8 cellular contexts compared by ENCODE assay signal in genomic region chr11:77821349-77821851, GRCh38. TPM values are rescaled to one million over a fixed set of nuclear protein-coding genes. Genes with fewer than 3 reads are reported as not detected.
DNase-seq lines count a peak whose midpoint lies in the region; ATAC-seq and TF ChIP-seq lines count a peak whose summit lies in the region.

No MANE protein-coding gene starts in this region.

- peaks cover 41% of the 10 kb centered on the region for H3K79me2 ChIP-seq in MM.1S (ENCODE audit: low read length)

- H4K20me1 ChIP-seq in MM.1S (ENCODE audit: insufficient read depth, low read length), result peaks cover 12% of the 10 kb centered on the region; the same call in 1 of the 2 replicates

- H3K27ac Mint-ChIP-seq in activated naive CD8-positive, alpha-beta T cell treated with anti-CD3 and anti-CD28 coated beads for 36 hours, result peak overlapping the region; percentile 74

- H3K27me3 Mint-ChIP-seq in activated naive CD8-positive, alpha-beta T cell treated with anti-CD3 and anti-CD28 coated beads for 36 hours, result no peaks in the 10 kb centered on the region

- no peak overlapping the region for H3K27ac ChIP-seq in MM.1S (ENCODE audit: low read length)

- H3K9me3 ChIP-seq in MM.1S (replicated peaks; ENCODE audit: insufficient read depth, low read length), result no peaks in the 10 kb centered on the region

- no peaks in the 10 kb centered on the region for H3K36me3 ChIP-seq in MM.1S (replicated peaks; ENCODE audit: insufficient read depth, low read length)

- H2AFZ ChIP-seq in MM.1S (ENCODE audit: low read length), result peak overlapping the region; percentile 100

- intact Hi-C loops in left cardiac atrium (cut with DNase I), result loop anchor here in 1 of 2 donors (2.0 kb wide), 1 partner anchor 173 kb away; the partner anchor contains the start of gene INTS4
- intact Hi-C loops in posterior cingulate gyrus (cut with DNase I), result loop anchor here (2.0 to 10.0 kb wide), 2 partner anchors 185 to 223 kb away; partner anchors contain the start of gene CLNS1A

- no peaks in the 10 kb centered on the region for H3K9me2 ChIP-seq in MM.1S (replicated peaks; ENCODE audit: insufficient read depth, low read length)

- H3K4me1 Mint-ChIP-seq in activated naive CD8-positive, alpha-beta T cell treated with anti-CD3 and anti-CD28 coated beads for 36 hours, result peaks cover 25% of the 10 kb centered on the region

- H3K4me1 ChIP-seq in MM.1S (ENCODE audit: low read length), result peaks cover 4% of the 10 kb centered on the region; the same call in 1 of the 2 replicates

- peak overlapping the region; percentile 51; the same call in 1 of the 2 replicates for H3K9ac ChIP-seq in MM.1S (ENCODE audit: low read length)

- peak overlapping the region; percentile 100 for H3K4me3 ChIP-seq in MM.1S (ENCODE audit: low read length)

- DNase-seq in ELR (ENCODE audit: low read depth), result peak; percentile 57
- peak; percentile 13 for DNase-seq in MM.1S
- no peak for DNase-seq in activated naive CD8-positive, alpha-beta T cell treated with anti-CD3 and anti-CD28 coated beads for 36 hours
- peak; percentile 30 for DNase-seq in left cardiac atrium
- DNase-seq in posterior cingulate gyrus, result peak in 6 of 10 donors; percentile 2 to 75 (median 44)
- DNase-seq in NCI-H1694 treated with DMSO at 0.1 percent for 48 hours (lab: John Stamatoyannopoulos, UW), result no peak

- H3K9me3 Mint-ChIP-seq in activated naive CD8-positive, alpha-beta T cell treated with anti-CD3 and anti-CD28 coated beads for 36 hours, result no peaks in the 10 kb centered on the region

- H3K27me3 ChIP-seq in MM.1S (replicated peaks; ENCODE audit: insufficient read depth, low read length), result no peaks in the 10 kb centered on the region

- H3K4me3 Mint-ChIP-seq in activated naive CD8-positive, alpha-beta T cell treated with anti-CD3 and anti-CD28 coated beads for 36 hours, result peak overlapping the region; percentile 99

- H3F3A ChIP-seq in MM.1S (ENCODE audit: insufficient read depth, low read length), result peaks cover 12% of the 10 kb centered on the region

- no peak for TF ChIP-seq CTCF in MM.1S (IDR thresholded peaks at IDR 0.05; ENCODE audit: low read length)

- ATAC-seq in left cardiac atrium, result peak in 1 of 2 donors; percentile 0
- no peak for ATAC-seq in HG02981 (IDR thresholded peaks at IDR 0.05; ENCODE audit: unreplicated experiment)
- ATAC-seq in HG02885 (IDR thresholded peaks at IDR 0.05; ENCODE audit: poor library complexity, unreplicated experiment), result no peak

- peak overlapping the region; percentile 95 for H3K4me2 ChIP-seq in MM.1S (ENCODE audit: low read depth, low read length)

- H3K36me3 Mint-ChIP-seq in activated naive CD8-positive, alpha-beta T cell treated with anti-CD3 and anti-CD28 coated beads for 36 hours, result peaks cover 8% of the 10 kb centered on the region

RNA-seq across cellular contexts. Expression of gene AAMDC, which starts 0.5 kb away (rescaled TPM):
- 1 to 10 TPM; 2.4 to 2.6 TPM for total RNA-seq in activated naive CD8-positive, alpha-beta T cell treated with anti-CD3 and anti-CD28 coated beads for 36 hours
- total RNA-seq in left cardiac atrium, result 10 to 100 TPM; 70.9 to 77.5 TPM

RNA-seq across cellular contexts. Expression of gene RSF1, which starts 0.9 kb away (rescaled TPM):
- total RNA-seq in activated naive CD8-positive, alpha-beta T cell treated with anti-CD3 and anti-CD28 coated beads for 36 hours, result 10 to 100 TPM; 40.5 to 48.3 TPM
- total RNA-seq in left cardiac atrium, result 10 to 100 TPM; 37.6 to 45.7 TPM

Comparison
In these comparisons a context has a peak if more than half of its experiments do, and no peak if none do; other contexts are left out.
1. DNase-seq: peak in ELR (single experiment), MM.1S (single experiment), left cardiac atrium (single experiment) and posterior cingulate gyrus (6 of 10); none in activated naive CD8-positive, alpha-beta T cell treated with anti-CD3 and anti-CD28 coated beads for 36 hours (single experiment) and NCI-H1694 treated with DMSO at 0.1 percent for 48 hours (single experiment).
2. RNA of gene AAMDC, which starts 0.5 kb away (total RNA-seq): 70.9 to 77.5 TPM in left cardiac atrium; 2.4 to 2.6 TPM in activated naive CD8-positive, alpha-beta T cell treated with anti-CD3 and anti-CD28 coated beads for 36 hours; every median in the first group is over 10 times any median in the second.